7 cellular contexts compared by ENCODE assay signal in genomic region chr11:15526859-15527450, GRCh38.
"Had no signal": no experiment of that assay in that cellular context is flagged by ENCODE, and none has a peak within 500 bp of the region (broad histone marks: within the 10 kb centered on the region; RNA-seq: fewer than 3 reads in every experiment).

No MANE protein-coding gene starts in this region.

- H3K27ac ChIP-seq: HL-60, KMS-11 had no signal

- ATAC-seq: HepG2 had no signal

- FAIRE-seq: HepG2, HTR-8/SVneo had no signal

- H3K9ac ChIP-seq: KMS-11 had no signal

- H3K4me2 ChIP-seq: KMS-11 had no signal

- DNase-seq: IMR-90, KBM-7, KG1 had no signal
